ENCODE assay signal across 32 cellular contexts in genomic region chr4:156437666-156438065, GRCh38.
"Had no signal": no experiment of that assay in that cellular context is flagged by ENCODE, and none has a peak within 500 bp of the region (broad histone marks: within the 10 kb centered on the region; RNA-seq: fewer than 3 reads in every experiment).

No MANE protein-coding gene starts in this region.

- H3K79me2 ChIP-seq: hepatocyte had no signal

- ATAC-seq: esophagus mucosa; foreskin keratinocyte; gastroesophageal sphincter; heart left ventricle; left lung; naive thymus-derived CD4-positive, alpha-beta T cell; pancreas; right lobe of liver; stimulated activated naive CD8-positive, alpha-beta T cell treated with anti-CD3 and anti-CD28 coated beads, Interleukin-15, amount 100 ng/mL, for 72 hours; upper lobe of right lung had no signal

- H3K27me3 Mint-ChIP-seq: dendritic cell treated with granulocyte-macrophage colony-stimulating factor and Interleukin-4, amounts not matched to agents 40 ng/mL and 50 ng/mL, for 4 days; naive thymus-derived CD4-positive, alpha-beta T cell; progenitor cell of endocrine pancreas; stimulated activated naive CD8-positive, alpha-beta T cell treated with anti-CD3 and anti-CD28 coated beads, Interleukin-15, amount 100 ng/mL, for 72 hours had no signal

- H3K9me3 Mint-ChIP-seq: dendritic cell treated with granulocyte-macrophage colony-stimulating factor and Interleukin-4, amounts not matched to agents 40 ng/mL and 50 ng/mL, for 4 days; endodermal cell; nephron; stimulated activated naive CD8-positive, alpha-beta T cell treated with anti-CD3 and anti-CD28 coated beads, Interleukin-15, amount 100 ng/mL, for 72 hours had no signal

- DNase-seq: colonic mucosa; effector CD8-positive, alpha-beta T cell; endodermal cell; foreskin keratinocyte; heart left ventricle; kidney; left lung; mammary epithelial cell; mesendoderm; midbrain; naive thymus-derived CD4-positive, alpha-beta T cell; occipital lobe; pancreas; right lobe of liver; small intestine; stimulated activated CD4-positive, alpha-beta T cell treated with anti-CD3 and anti-CD28 coated beads, Interleukin-12 subunit alpha, Interleukin-12 subunit beta, amount 100 ng/mL, for 4 hours; stimulated activated CD4-positive, alpha-beta T cell treated with anti-CD3 and anti-CD28 coated beads, Interleukin-1b, Interleukin-23, amount 100 ng/mL, for 48 hours; stimulated activated CD4-positive, alpha-beta T cell treated with anti-CD3 and anti-CD28 coated beads, Interleukin-4, amount 100 ng/mL, for 1 hour; stimulated activated CD8-positive, alpha-beta memory T cell treated with anti-CD3 and anti-CD28 coated beads, Interleukin-4, amount 100 ng/mL, for 48 hours; stimulated activated naive CD4-positive, alpha-beta T cell; stimulated activated naive CD8-positive, alpha-beta T cell treated with anti-CD3 and anti-CD28 coated beads, Interleukin-15, amount 100 ng/mL, for 72 hours; transverse colon; upper lobe of right lung; uterus had no signal

- H3K4me1 Mint-ChIP-seq: naive thymus-derived CD4-positive, alpha-beta T cell; nephron; stimulated activated naive CD8-positive, alpha-beta T cell treated with anti-CD3 and anti-CD28 coated beads, Interleukin-15, amount 100 ng/mL, for 72 hours had no signal

- H3K27me3 ChIP-seq: colonic mucosa, foreskin keratinocyte, gastroesophageal sphincter, heart left ventricle, hepatocyte, left lung, pancreas, right lobe of liver, suprapubic skin, transverse colon, upper lobe of right lung, uterus had no signal

- H3K9me3 ChIP-seq: colonic mucosa, gastroesophageal sphincter, heart left ventricle, left lung, pancreas, right lobe of liver, suprapubic skin, transverse colon, upper lobe of right lung, uterus had no signal

- H3K4me3 Mint-ChIP-seq: dendritic cell treated with granulocyte-macrophage colony-stimulating factor and Interleukin-4, amounts not matched to agents 40 ng/mL and 50 ng/mL, for 4 days; endodermal cell; naive thymus-derived CD4-positive, alpha-beta T cell; nephron; stimulated activated naive CD8-positive, alpha-beta T cell treated with anti-CD3 and anti-CD28 coated beads, Interleukin-15, amount 100 ng/mL, for 72 hours had no signal

- H3K4me1 ChIP-seq: colonic mucosa, foreskin keratinocyte, gastroesophageal sphincter, heart left ventricle, left lung, pancreas, right lobe of liver, suprapubic skin, transverse colon, upper lobe of right lung, uterus had no signal

- H3K27ac Mint-ChIP-seq: dendritic cell treated with granulocyte-macrophage colony-stimulating factor and Interleukin-4, amounts not matched to agents 40 ng/mL and 50 ng/mL, for 4 days; endodermal cell; naive thymus-derived CD4-positive, alpha-beta T cell; progenitor cell of endocrine pancreas; stimulated activated naive CD8-positive, alpha-beta T cell treated with anti-CD3 and anti-CD28 coated beads, Interleukin-15, amount 100 ng/mL, for 72 hours had no signal

- H3K4me2 ChIP-seq: hepatocyte had no signal

- H3K27ac ChIP-seq: colonic mucosa, epithelial cell of prostate, foreskin keratinocyte, gastroesophageal sphincter, heart left ventricle, hepatocyte, left lung, pancreas, right lobe of liver, suprapubic skin, transverse colon, upper lobe of right lung, uterus had no signal

- H3K4me3 ChIP-seq: colonic mucosa, gastroesophageal sphincter, heart left ventricle, hepatocyte, left lung, pancreas, right lobe of liver, suprapubic skin, transverse colon, upper lobe of right lung, uterus had no signal

- H2AFZ ChIP-seq: hepatocyte had no signal

- H3K36me3 ChIP-seq: colonic mucosa, gastroesophageal sphincter, heart left ventricle, left lung, pancreas, right lobe of liver, suprapubic skin, transverse colon, upper lobe of right lung, uterus had no signal

- H3K36me3 Mint-ChIP-seq: naive thymus-derived CD4-positive, alpha-beta T cell had no signal
